In the genomic region with DNA sequence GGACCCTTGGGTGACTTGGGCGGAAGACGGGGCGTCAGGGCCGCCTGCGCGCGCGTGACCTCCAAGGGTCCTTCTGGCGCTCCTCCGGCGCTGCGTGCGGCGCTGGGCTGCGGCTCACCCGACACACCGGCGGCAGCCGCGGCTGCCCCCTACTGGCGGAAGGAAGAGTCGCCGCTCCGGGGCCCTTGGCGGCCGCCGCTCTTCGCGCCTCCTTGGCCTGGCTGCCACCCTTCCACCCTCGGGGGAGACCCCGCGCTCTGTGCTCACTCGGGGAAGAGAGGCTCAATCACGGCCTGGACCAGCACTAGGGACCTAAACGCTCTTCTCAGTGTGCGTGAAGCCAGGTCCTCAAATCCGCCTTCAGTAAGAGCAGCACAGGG, we compare ENCODE assay signal across 8 cellular contexts.
A peak's percentile ranks its signal among the peaks of the same experiment; 100 is the strongest.
DNase-seq lines count a peak whose midpoint lies in the region; ATAC-seq and TF ChIP-seq lines count a peak whose summit lies in the region.

No MANE protein-coding gene starts in this region.

- no peak overlapping the region for H3K4me3 ChIP-seq in DND-41 (ENCODE audit: low read depth in 1 of 2, low read length in 2 of 2)
- peak overlapping the region; percentile 74 for H3K4me3 ChIP-seq in HUES6 (ENCODE audit: low read depth, low read length)

- H4K20me1 ChIP-seq in DND-41 (ENCODE audit: insufficient read depth, low read length) = no peaks in the 10 kb centered on the region

- H3K27me3 ChIP-seq in DND-41 (ENCODE audit: insufficient read depth, low read length, poor library complexity) (no peaks in the 10 kb centered on the region), HUES6 (ENCODE audit: control insufficient read depth, insufficient read depth, low read length) (peaks cover 70% of the 10 kb centered on the region)

- H3K27ac ChIP-seq in DND-41 (ENCODE audit: low read length) = no peak overlapping the region
- H3K27ac ChIP-seq in HUES6 (ENCODE audit: low read depth, low read length) = no peak overlapping the region

- DNase-seq in DND-41 (no peak), dermis blood vessel endothelial cell (peak; percentile 64), medulla oblongata (ENCODE audit: extremely low spot score) (peak; percentile 14), RKO (ENCODE audit: low spot score) (no peak)
- peak; percentile 59 for DNase-seq in activated CD4-positive, CD25-positive, alpha-beta regulatory T cell treated with anti-CD3 and anti-CD28 coated beads, Interleukin-2, amount 50 U/mL, for 72 hours
- peak; percentile 38 for DNase-seq in stimulated activated CD8-positive, alpha-beta memory T cell treated with anti-CD3 and anti-CD28 coated beads, Interleukin-15, amount 100 ng/mL, for 24 hours (ENCODE audit: low read depth)

- H3K79me2 ChIP-seq in DND-41 (ENCODE audit: insufficient read depth, low read length) = no peaks in the 10 kb centered on the region

- H3K4me1 ChIP-seq in DND-41 (ENCODE audit: insufficient read depth, low read length) (no peaks in the 10 kb centered on the region), HUES6 (ENCODE audit: control insufficient read depth, insufficient read depth, low read length) (0 out of 2 replicates have a peak, but pooled peaks cover 3% of the 10 kb centered on the region)

- ATAC-seq in DND-41 (ENCODE audit: insufficient read depth, low read depth) (no peak), GM21423 (IDR thresholded peaks at IDR 0.05; ENCODE audit: unreplicated experiment) (peak; percentile 85)

- H2AFZ ChIP-seq in DND-41 (ENCODE audit: low read depth, low read length) = no peak overlapping the region

- H3K4me2 ChIP-seq in DND-41 (ENCODE audit: insufficient read depth, low read length) = no peak overlapping the region

- peak; percentile 13 for TF ChIP-seq CTCF in DND-41 (IDR thresholded peaks at IDR 0.05; ENCODE audit: borderline replicate concordance, extremely low read depth, low read length, poor library complexity, severe bottlenecking)

- H3K36me3 ChIP-seq in DND-41 (ENCODE audit: insufficient read depth, low read length) = no peaks in the 10 kb centered on the region
- no peaks in the 10 kb centered on the region for H3K36me3 ChIP-seq in HUES6 (ENCODE audit: control insufficient read depth, insufficient read depth, low read length)

- no peaks in the 10 kb centered on the region for H3K9me3 ChIP-seq in DND-41 (ENCODE audit: insufficient read depth, low read length, severe bottlenecking)
- H3K9me3 ChIP-seq in HUES6 (ENCODE audit: control insufficient read depth, insufficient read depth, low read depth, low read length) = no peaks in the 10 kb centered on the region

- no peak overlapping the region for H3K9ac ChIP-seq in DND-41 (ENCODE audit: low read depth, low read length)
- peak overlapping the region; percentile 56 for H3K9ac ChIP-seq in HUES6 (ENCODE audit: low read length)

Comparison
In these comparisons a context has a peak if more than half of its experiments do, and no peak if none do; other contexts are left out.
1. DNase-seq: peak in activated CD4-positive, CD25-positive, alpha-beta regulatory T cell treated with anti-CD3 and anti-CD28 coated beads, Interleukin-2, amount 50 U/mL, for 72 hours (single experiment), dermis blood vessel endothelial cell (single experiment), medulla oblongata (single experiment) and stimulated activated CD8-positive, alpha-beta memory T cell treated with anti-CD3 and anti-CD28 coated beads, Interleukin-15, amount 100 ng/mL, for 24 hours (single experiment); none in DND-41 (single experiment) and RKO (single experiment).